ENCODE assay signal across 8 cellular contexts in the genomic region with DNA sequence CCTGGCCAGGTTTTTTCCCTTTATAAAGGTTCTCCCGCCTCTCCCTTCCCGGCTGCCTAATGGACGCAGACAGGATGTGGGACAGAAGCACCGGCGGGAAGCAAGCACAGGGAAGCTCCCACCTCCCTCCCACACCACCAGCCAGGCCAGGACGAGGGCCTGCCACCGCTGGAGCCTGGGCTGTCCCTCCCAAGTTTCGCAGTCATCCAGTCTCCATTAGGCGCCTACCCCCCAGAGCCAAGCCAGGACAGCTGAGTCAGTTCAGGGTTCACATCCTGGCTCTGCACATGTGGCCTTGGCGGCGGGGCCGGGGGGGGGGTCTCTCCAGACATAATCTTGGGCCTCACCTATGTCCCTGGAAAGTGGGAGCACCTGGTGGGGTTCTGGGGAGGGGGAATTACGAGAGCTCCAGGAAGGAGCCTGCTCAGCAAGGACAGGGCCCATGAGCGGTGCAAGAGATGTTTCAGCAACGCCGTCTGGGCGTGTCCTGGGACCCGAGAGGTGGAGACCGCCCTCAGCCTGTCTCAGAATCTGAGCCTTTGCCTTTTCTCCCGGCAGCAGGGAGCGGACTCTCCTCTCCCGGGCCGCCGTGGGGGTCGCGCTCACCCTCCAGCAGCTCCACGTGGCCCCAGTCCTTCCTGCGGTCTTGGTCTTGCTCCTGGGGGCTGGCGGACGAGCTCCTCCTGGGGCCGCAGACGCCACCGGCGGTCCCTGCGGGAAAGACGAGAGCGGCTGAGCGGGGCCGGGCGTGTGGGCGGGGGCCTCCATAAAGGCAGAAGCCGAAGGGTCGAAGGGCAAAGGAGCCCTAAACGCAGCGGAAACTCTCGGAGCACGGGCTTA. TPM values are rescaled to one million over a fixed set of nuclear protein-coding genes. Genes with fewer than 3 reads are reported as not detected.
DNase-seq lines count a peak whose midpoint lies in the region; ATAC-seq and TF ChIP-seq lines count a peak whose summit lies in the region.

No MANE protein-coding gene starts in this region.

- H3K36me3 Mint-ChIP-seq in activated T-helper 17 cell treated with anti-CD3 and anti-CD28 coated beads, Interleukin-2, amount 50 U/mL, for 72 hours (ENCODE audit: low read depth) = peaks cover 44% of the 10 kb centered on the region

- peak overlapping the region; percentile 93 for H3K4me3 Mint-ChIP-seq in activated T-helper 17 cell treated with anti-CD3 and anti-CD28 coated beads, Interleukin-2, amount 50 U/mL, for 72 hours

- intact Hi-C loops in left ventricle myocardium superior (cut with micrococcal nuclease) = no loop called here

- H3K9me3 ChIP-seq in HAP-1 = no peaks in the 10 kb centered on the region

- peaks cover 38% of the 10 kb centered on the region for H3K36me3 ChIP-seq in HAP-1 (replicated peaks)

- ATAC-seq in activated T-helper 17 cell treated with anti-CD3 and anti-CD28 coated beads, Interleukin-2, amount 50 U/mL, for 72 hours (replicated peaks) = peak; percentile 42
- peak; percentile 2 for ATAC-seq in left ventricle myocardium superior

- DNase-seq in GM10266 (ENCODE audit: extremely low spot score) (peak; percentile 81), HAP-1 (ENCODE audit: low spot score in 2 of 2) (peak; percentile 62 to 81), MV-4-11 (lab: John Stamatoyannopoulos, UW) (peak; percentile 78), left ventricle myocardium superior (no peak), skeletal muscle cell (ENCODE audit: low read depth) (peak; percentile 24), C1 segment of cervical spinal cord (lab: John Stamatoyannopoulos, UW) (no peak), NCI-H1092 (lab: John Stamatoyannopoulos, UW) (no peak)

- H3K4me3 ChIP-seq in HAP-1 (peak overlapping the region; percentile 83), skeletal muscle cell (ENCODE audit: low read depth, low read length) (peak overlapping the region; percentile 91)

- peak overlapping the region; percentile 93 for H3K27ac Mint-ChIP-seq in activated T-helper 17 cell treated with anti-CD3 and anti-CD28 coated beads, Interleukin-2, amount 50 U/mL, for 72 hours

- H3K27me3 ChIP-seq in HAP-1 (ENCODE audit: low read depth) = no peaks in the 10 kb centered on the region

- peaks cover 6% of the 10 kb centered on the region for H3K4me1 ChIP-seq in HAP-1

- in situ Hi-C loops in HAP-1 (cut with MboI; ENCODE audit: low sequenced_read_pairs) = no loop called here

- H3K9me3 Mint-ChIP-seq in activated T-helper 17 cell treated with anti-CD3 and anti-CD28 coated beads, Interleukin-2, amount 50 U/mL, for 72 hours = no peaks in the 10 kb centered on the region

- no peaks in the 10 kb centered on the region for H3K27me3 Mint-ChIP-seq in activated T-helper 17 cell treated with anti-CD3 and anti-CD28 coated beads, Interleukin-2, amount 50 U/mL, for 72 hours

- H3K4me1 Mint-ChIP-seq in activated T-helper 17 cell treated with anti-CD3 and anti-CD28 coated beads, Interleukin-2, amount 50 U/mL, for 72 hours = peaks cover 5% of the 10 kb centered on the region

- TF ChIP-seq CTCF in GM10266 (IDR thresholded peaks at IDR 0.05; ENCODE audit: control insufficient read depth, insufficient read depth, low read depth, missing control alignments) = no peak

RNA-seq across cellular contexts. Expression of gene POLRMT, which starts 0.9 kb away (rescaled TPM):
- total RNA-seq in activated T-helper 17 cell treated with anti-CD3 and anti-CD28 coated beads, Interleukin-2, amount 50 U/mL, for 72 hours = 10 to 100 TPM; 46.1 to 59.8 TPM
- total RNA-seq in left ventricle myocardium superior = 55.5 TPM

RNA-seq across cellular contexts. Expression of gene FGF22, which starts 7.2 kb away (rescaled TPM):
- 1 to 10 TPM in 1 of 2 donors, not detected in 1; 1.7 TPM for total RNA-seq in activated T-helper 17 cell treated with anti-CD3 and anti-CD28 coated beads, Interleukin-2, amount 50 U/mL, for 72 hours
- not detected for total RNA-seq in left ventricle myocardium superior

RNA-seq across cellular contexts. Expression of gene RNF126, which starts 30.6 kb away (rescaled TPM):
- 100 to 1,000 TPM in 1 of 2 donors, 10 to 100 TPM in 1; 74.0 to 103 TPM for total RNA-seq in activated T-helper 17 cell treated with anti-CD3 and anti-CD28 coated beads, Interleukin-2, amount 50 U/mL, for 72 hours
- total RNA-seq in left ventricle myocardium superior = 24.4 TPM

RNA-seq across cellular contexts. Expression of gene HCN2, which starts 42.8 kb away (rescaled TPM):
- total RNA-seq in activated T-helper 17 cell treated with anti-CD3 and anti-CD28 coated beads, Interleukin-2, amount 50 U/mL, for 72 hours = under 1 TPM; 0.58 to 0.98 TPM
- total RNA-seq in left ventricle myocardium superior = 14.3 TPM

RNA-seq across cellular contexts. Expression of gene FSTL3, which starts 43.7 kb away (rescaled TPM):
- 1 to 10 TPM; 7.0 to 9.1 TPM for total RNA-seq in activated T-helper 17 cell treated with anti-CD3 and anti-CD28 coated beads, Interleukin-2, amount 50 U/mL, for 72 hours
- total RNA-seq in left ventricle myocardium superior = 24.6 TPM

Comparison
In these comparisons a context has a peak if more than half of its experiments do, and no peak if none do; other contexts are left out.
1. DNase-seq: peak in GM10266 (single experiment), HAP-1 (2 of 2), MV-4-11 (single experiment) and skeletal muscle cell (single experiment); none in left ventricle myocardium superior (single experiment), C1 segment of cervical spinal cord (0 of 14) and NCI-H1092 (single experiment).